In the genomic region with DNA sequence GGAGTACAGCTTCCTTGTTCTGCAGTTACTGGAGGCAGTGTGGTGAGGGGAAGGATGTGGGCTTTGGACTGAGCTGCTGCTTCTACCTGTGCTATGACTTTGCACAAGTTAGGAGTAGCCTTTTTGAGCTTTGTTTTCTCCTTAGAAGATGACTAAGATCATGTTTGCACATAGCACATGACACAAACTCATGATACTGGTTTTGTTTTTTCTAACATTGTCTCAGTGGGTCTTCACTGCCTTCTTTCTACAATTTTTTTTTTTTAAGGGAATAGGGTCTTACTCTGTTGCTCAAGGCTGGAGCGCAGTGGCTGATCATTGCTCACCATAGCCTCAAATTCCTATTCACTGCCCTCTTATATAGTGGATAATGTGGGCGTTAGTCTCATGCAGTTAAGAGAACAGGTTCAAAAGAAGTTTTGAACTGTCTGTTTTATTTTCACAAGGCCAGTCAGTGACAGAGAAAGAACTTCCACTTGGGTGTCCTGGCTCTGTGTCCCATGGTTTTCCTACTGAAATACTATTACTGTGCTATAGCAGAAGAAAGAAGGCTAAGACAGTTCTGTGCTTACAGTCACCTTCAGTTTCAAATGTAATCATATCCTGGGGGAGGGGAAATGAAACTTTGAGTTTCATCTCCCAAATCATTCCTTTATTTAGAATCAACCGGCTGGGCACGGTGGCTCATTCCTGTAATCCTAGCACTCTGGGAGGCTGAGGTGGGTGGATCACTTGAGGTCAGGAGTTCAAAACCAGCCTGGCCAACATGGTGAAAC, we compare ENCODE assay signal across 9 cellular contexts.
A peak's percentile ranks its signal among the peaks of the same experiment; 100 is the strongest.
DNase-seq lines count a peak whose midpoint lies in the region; ATAC-seq and TF ChIP-seq lines count a peak whose summit lies in the region.
"Had no signal": no experiment of that assay in that cellular context is flagged by ENCODE, and none has a peak within 500 bp of the region (broad histone marks: within the 10 kb centered on the region; RNA-seq: fewer than 3 reads in every experiment).

No MANE protein-coding gene starts in this region.

- no peak for TF ChIP-seq CTCF in CD4-positive, alpha-beta T cell (IDR thresholded peaks at IDR 0.05)
- no peak for TF ChIP-seq CTCF in choroid plexus epithelial cell (conservative IDR thresholded peaks at IDR 0.05; ENCODE audit: low read depth, low read length)

- peak; percentile 66 for ATAC-seq in CD4-positive, alpha-beta T cell (ENCODE audit: poor library complexity)
- ATAC-seq in GM19452 (IDR thresholded peaks at IDR 0.05; ENCODE audit: unreplicated experiment) (peak; percentile 60), HG03457 (IDR thresholded peaks at IDR 0.05; ENCODE audit: unreplicated experiment) (peak; percentile 53)
- ATAC-seq: heart left ventricle had no signal

- no peak overlapping the region for H3K4me3 Mint-ChIP-seq in CD4-positive, alpha-beta T cell

- H3K36me3 ChIP-seq in MG63 (no peaks in the 10 kb centered on the region), SJCRH30 (no peaks in the 10 kb centered on the region)
- H3K36me3 ChIP-seq: heart left ventricle had no signal

- H3K4me1 ChIP-seq in SJCRH30 = no peaks in the 10 kb centered on the region

- no peaks in the 10 kb centered on the region for H3K9me3 Mint-ChIP-seq in CD4-positive, alpha-beta T cell

- DNase-seq in CD4-positive, alpha-beta T cell = peak in 2 of 10 experiments; percentile 7 to 9
- DNase-seq in choroid plexus epithelial cell (ENCODE audit: low read depth) = peak; percentile 16
- DNase-seq in MG63 = no peak
- no peak for DNase-seq in substantia nigra (lab: John Stamatoyannopoulos, UW)
- DNase-seq in activated CD8-positive, alpha-beta memory T cell treated with anti-CD3 and anti-CD28 coated beads, Interleukin-2, amount 50 U/mL, for 4 hours = no peak
- no peak for DNase-seq in SJCRH30
- DNase-seq: heart left ventricle had no signal

- H3K27ac ChIP-seq in CD4-positive, alpha-beta T cell (ENCODE audit: low read depth, low read length) = no peak overlapping the region
- H3K27ac ChIP-seq in substantia nigra (ENCODE audit: low read depth, low read length, poor library complexity, severe bottlenecking) = no peak overlapping the region
- no peak overlapping the region for H3K27ac ChIP-seq in SJCRH30

- H3K4me3 ChIP-seq in choroid plexus epithelial cell (ENCODE audit: low read depth, low read length) (no peak overlapping the region), MG63 (no peak overlapping the region), SJCRH30 (no peak overlapping the region)
- H3K4me3 ChIP-seq: heart left ventricle had no signal

- H3K27me3 Mint-ChIP-seq in CD4-positive, alpha-beta T cell = no peaks in the 10 kb centered on the region

- no peaks in the 10 kb centered on the region for H3K27me3 ChIP-seq in CD4-positive, alpha-beta T cell (ENCODE audit: control insufficient read depth, insufficient read depth, low read length)
- no peaks in the 10 kb centered on the region for H3K27me3 ChIP-seq in MG63
- no peaks in the 10 kb centered on the region for H3K27me3 ChIP-seq in SJCRH30
- H3K27me3 ChIP-seq: heart left ventricle had no signal

- no peaks in the 10 kb centered on the region for H3K9me3 ChIP-seq in CD4-positive, alpha-beta T cell (ENCODE audit: control insufficient read depth, low read length)
- H3K9me3 ChIP-seq in MG63 (no peaks in the 10 kb centered on the region), SJCRH30 (replicated peaks) (no peaks in the 10 kb centered on the region)

- peaks cover 78% of the 10 kb centered on the region for H3K4me1 Mint-ChIP-seq in CD4-positive, alpha-beta T cell (ENCODE audit: low read depth)

- CTCF ChIA-PET in CD4-positive, alpha-beta T cell (lab: Charles Lee) = interaction anchor here (0.7 kb wide), 2 partner anchors 12 to 51 kb away, joined by 3 read pairs; no protein-coding TSS in a partner anchor

- POLR2A ChIA-PET in CD4-positive, alpha-beta T cell (lab: Charles Lee) = interaction anchor here (0.6 to 1.0 kb wide), 4 partner anchors 44 to 120 kb away, joined by 3 to 6 read pairs (median 4); no protein-coding TSS in a partner anchor

- peaks cover 5% of the 10 kb centered on the region for H3K36me3 Mint-ChIP-seq in CD4-positive, alpha-beta T cell (ENCODE audit: low read depth)

- peak overlapping the region; percentile 4 for H3K27ac Mint-ChIP-seq in CD4-positive, alpha-beta T cell

- intact Hi-C loops in CD4-positive, alpha-beta T cell (cut with DNase I, micrococcal nuclease) = no loop called here
